In the genomic region with DNA sequence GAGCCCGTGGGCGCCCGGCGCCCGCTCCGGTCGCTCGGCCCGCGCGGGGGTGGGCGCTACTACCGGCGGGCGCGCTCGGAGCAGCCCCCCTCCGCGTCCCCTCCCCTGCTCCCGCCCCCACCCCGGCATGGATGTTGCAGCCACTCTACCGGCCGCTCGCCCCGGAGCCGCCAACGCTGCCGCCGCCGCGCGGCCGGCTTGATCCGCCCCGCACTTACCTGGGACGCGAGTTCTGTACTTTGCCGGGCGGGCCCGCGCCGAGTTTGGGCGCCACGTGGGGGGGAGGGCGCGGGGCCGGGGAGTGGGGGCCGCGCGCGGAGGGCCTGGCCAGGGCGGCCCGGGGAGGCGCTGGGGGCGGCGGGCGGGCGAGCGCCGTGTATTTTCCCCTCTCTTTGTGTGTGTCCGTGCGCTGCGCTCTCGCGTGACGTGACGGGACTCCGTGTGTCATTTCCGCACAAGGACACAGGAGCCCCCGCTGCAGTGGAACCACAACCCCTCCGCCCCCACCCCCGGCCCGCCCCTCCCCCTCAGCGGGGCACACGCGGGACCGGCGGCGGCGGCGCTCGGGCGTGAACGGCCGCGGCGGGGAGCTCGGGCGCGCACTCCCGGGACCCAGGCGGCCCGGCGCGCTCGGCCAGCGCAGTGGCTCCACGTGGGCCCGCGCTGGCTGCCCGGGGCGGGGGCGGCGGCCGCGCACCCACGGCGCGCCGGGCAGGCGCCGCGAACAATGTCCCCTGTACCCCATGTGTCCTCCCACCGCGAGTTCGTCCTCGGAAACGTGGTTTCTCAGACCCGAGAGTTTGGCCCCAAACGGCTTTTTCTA, we compare ENCODE assay signal across 8 cellular contexts. TPM values are rescaled to one million over a fixed set of nuclear protein-coding genes. Genes with fewer than 3 reads are reported as not detected.
A peak's percentile ranks its signal among the peaks of the same experiment; 100 is the strongest.
DNase-seq lines count a peak whose midpoint lies in the region; ATAC-seq, FAIRE-seq and TF ChIP-seq lines count a peak whose summit lies in the region.

Gene BEND3, minus strand, starts transcription at position 644 of the 823 bp plus-strand sequence. CDS start 16,230 bp downstream, outside the sequence.

- H3K27me3 ChIP-seq in GM12878 (replicated peaks in 1 of 2; ENCODE audit: control insufficient read depth in 2 of 2, insufficient read depth in 2 of 2, low read length in 1 of 2) (no peaks in the 10 kb centered on the region; a peak in 1 of 4 replicates), smooth muscle cell (ENCODE audit: low read depth) (peaks cover 16% of the 10 kb centered on the region)

- RAD21 ChIA-PET in GM12878 (lab: Charles Lee; ENCODE audit: unreplicated experiment), result interaction anchor here (0.8 to 1.9 kb wide), 3 partner anchors 10 to 16 kb away, joined by 3 to 11 read pairs (median 4); no protein-coding TSS in a partner anchor

- H3K9me3 ChIP-seq in GM12878 (replicated peaks; ENCODE audit: control insufficient read depth, insufficient read depth, low read length), result no peaks in the 10 kb centered on the region
- no peaks in the 10 kb centered on the region for H3K9me3 ChIP-seq in iPS-18c (ENCODE audit: control insufficient read depth, insufficient read depth, low read length)
- no peaks in the 10 kb centered on the region for H3K9me3 ChIP-seq in smooth muscle cell (replicated peaks; ENCODE audit: low read depth)

- H3K9me3 Mint-ChIP-seq in T-cell, result no peaks in the 10 kb centered on the region

- ATAC-seq in GM19025 (IDR thresholded peaks at IDR 0.05; ENCODE audit: low read depth, unreplicated experiment), result peak; percentile 31
- ATAC-seq in HG03196 (IDR thresholded peaks at IDR 0.05; ENCODE audit: unreplicated experiment), result peak; percentile 6
- peak; percentile 36 to 50 (median 38) for ATAC-seq in T-cell (replicated peaks in 1 of 4)
- ATAC-seq in GM12878, result peak; percentile 13

- H4K20me1 ChIP-seq in GM12878 (ENCODE audit: control insufficient read depth, insufficient read depth) (no peaks in the 10 kb centered on the region), smooth muscle cell (ENCODE audit: low read depth) (peaks cover 29% of the 10 kb centered on the region)

- intact Hi-C loops in GM12878 (cut with micrococcal nuclease; ENCODE audit: unreplicated experiment), result loop anchor here (1.0 to 10.0 kb wide), 4 partner anchors 38 to 540 kb away; partner anchors contain the start of gene MTRES1

- in situ Hi-C loops in ACHN (cut with HindIII; ENCODE audit: low pct_ligation_motif_present, low pct_unique_long_range_greater_than_20kb, low sequenced_read_pairs), result no loop called here
- in situ Hi-C loops in GM12878 (cut with MboI), result no loop called here

- no peak for TF ChIP-seq EP300 in GM12878 (IDR thresholded peaks at IDR 0.05; ENCODE audit: borderline replicate concordance in 1 of 2, control insufficient read depth in 1 of 2, low read depth in 2 of 2, low read length in 2 of 2)

- no peak for FAIRE-seq in GM12878 (lab: Jason Lieb, UNC)
- no peak for FAIRE-seq in H54 (lab: Jason Lieb, UNC)

- peaks cover 12 to 19% (median 18%) of the 10 kb centered on the region in 3 donors for H3K4me1 Mint-ChIP-seq in T-cell

- peak within 1 kb of the TSS; percentile 80 to 83 (median 81) for H3K4me3 Mint-ChIP-seq in T-cell

- H3K4me3 ChIP-seq in GM12878 (peak within 1 kb of the TSS; percentile 68), iPS-18c (ENCODE audit: insufficient read depth, low read depth, low read length) (peak within 1 kb of the TSS; percentile 71), smooth muscle cell (peak within 1 kb of the TSS; percentile 79)

- H3K36me3 Mint-ChIP-seq in T-cell, result no peaks in the 10 kb centered on the region

- H3K9ac ChIP-seq in GM12878 (ENCODE audit: control insufficient read depth, insufficient read depth, low read length) (peak within 1 kb of the TSS; percentile 72; the same call in 1 of the 2 replicates), smooth muscle cell (ENCODE audit: low read depth) (no peak within 1 kb of the TSS)

- SMC1A ChIA-PET in GM12878 (lab: Charles Lee; ENCODE audit: uncharacterized antibody, unreplicated experiment), result no interaction called here

- H3K4me2 ChIP-seq in GM12878 (ENCODE audit: control insufficient read depth, insufficient read depth), result peak within 1 kb of the TSS; percentile 99
- H3K4me2 ChIP-seq in smooth muscle cell, result peak within 1 kb of the TSS; percentile 98

- CTCF ChIA-PET in T-cell (lab: Charles Lee), result interaction anchor here in 1 of 2 donors (0.6 to 0.7 kb wide), 2 partner anchors 16 to 26 kb away, joined by 3 to 6 read pairs; no protein-coding TSS in a partner anchor
- CTCF ChIA-PET in GM12878 (lab: Yijun Ruan, JAX), result interaction anchor here (1.3 to 1.5 kb wide), 3 partner anchors 11 to 87 kb away, joined by 3 read pairs; partner anchors contain the start of gene MTRES1

- TF ChIP-seq POLR2A in GM12878 (IDR thresholded peaks at IDR 0.05; ENCODE audit: low read depth, low read length) (peak; percentile 23), H54 (IDR thresholded peaks at IDR 0.05; ENCODE audit: low read depth, low read length) (no peak)

- no peak within 1 kb of the TSS for H3K27ac Mint-ChIP-seq in T-cell

- H3K4me1 ChIP-seq in GM12878 (ENCODE audit: control insufficient read depth, insufficient read depth, low read length) (peaks cover 12% of the 10 kb centered on the region), smooth muscle cell (ENCODE audit: low read depth) (peaks cover 22% of the 10 kb centered on the region)

- 0% methylated on average over 29 of the region's 120 CpGs for WGBS in GM12878 (ENCODE audit: insufficient coverage, insufficient replicate concordance, low lambda C conversion rate, missing lambda C conversion rate)
- under 1% methylated on average over 54 of the region's 120 CpGs for WGBS in smooth muscle cell (ENCODE audit: low lambda C conversion rate)

- TF ChIP-seq CTCF in GM12878 (IDR thresholded peaks at IDR 0.05 in 2 of 3, conservative IDR thresholded peaks at IDR 0.05 in 1 of 3; ENCODE audit: control insufficient read depth in 2 of 3, extremely low read depth in 1 of 3, insufficient read depth in 1 of 3, low read depth in 3 of 3, low read length in 3 of 3) (no peak), smooth muscle cell (IDR thresholded peaks at IDR 0.05; ENCODE audit: borderline replicate concordance, insufficient read depth, poor library complexity, severe bottlenecking) (no peak)

- peaks cover 6 to 7% of the 10 kb centered on the region in 2 donors for H3K27me3 Mint-ChIP-seq in T-cell

- TF ChIP-seq RAD21 in GM12878 (IDR thresholded peaks at IDR 0.05; ENCODE audit: insufficient read depth, low read depth, low read length), result no peak

- no peaks in the 10 kb centered on the region for H3K79me2 ChIP-seq in GM12878 (ENCODE audit: control insufficient read depth, insufficient read depth, low read length)
- no peaks in the 10 kb centered on the region for H3K79me2 ChIP-seq in smooth muscle cell (ENCODE audit: low read depth)

- no peak within 1 kb of the TSS for H3K27ac ChIP-seq in GM12878 (ENCODE audit: control insufficient read depth, insufficient read depth)
- peak within 1 kb of the TSS; percentile 7 for H3K27ac ChIP-seq in smooth muscle cell (ENCODE audit: low read depth)

- POLR2A ChIA-PET in T-cell (lab: Charles Lee) (interaction anchor here in 1 of 2 donors (0.6 kb wide), 1 partner anchor 607 kb away, joined by 5 read pairs; no protein-coding TSS in a partner anchor), GM12878 (lab: Charles Lee) (interaction anchor here (1.1 kb wide), 1 partner anchor 17 kb away, joined by 4 read pairs; no protein-coding TSS in a partner anchor)

- DNase-seq in ACHN (peak; percentile 33), T-cell (peak in 28 of 34 experiments; percentile 4 to 49 (median 19)), GM12878 (ENCODE audit: low read depth, low spot score) (no peak), smooth muscle cell (lab: John Stamatoyannopoulos, UW; ENCODE audit: unreplicated experiment) (peak; percentile 32), H54 (ENCODE audit: insufficient read length, low spot score) (no peak)

- no peaks in the 10 kb centered on the region for H3K36me3 ChIP-seq in GM12878 (ENCODE audit: control insufficient read depth in 2 of 2, insufficient read depth in 2 of 2, low read length in 1 of 2)
- no peaks in the 10 kb centered on the region for H3K36me3 ChIP-seq in smooth muscle cell (ENCODE audit: low read depth)

- peak within 1 kb of the TSS; percentile 85 for H2AFZ ChIP-seq in GM12878 (ENCODE audit: control insufficient read depth, low read depth, low read length)
- H2AFZ ChIP-seq in smooth muscle cell (ENCODE audit: low read depth), result peak within 1 kb of the TSS; percentile 58

- no TSS peak for BruUV-seq in GM12878 (replicated peaks; lab: Mats Ljungman, UMichigan)

- peaks cover 5% of the 10 kb centered on the region for H3F3A ChIP-seq in smooth muscle cell (ENCODE audit: low read depth)

TF ChIP-seq in GM12878, 131 proteins besides CTCF, POLR2A, EP300 and RAD21:
- no peak for TF ChIP-seq SMARCA5 (IDR thresholded peaks at IDR 0.05)
- TF ChIP-seq EGR1 (IDR thresholded peaks at IDR 0.05; ENCODE audit: borderline replicate concordance in 1 of 2, low read depth in 2 of 2, low read length in 2 of 2), result peak in 1 of 2 experiments; percentile 49; a peak in 2 of 3 replicates

RNA-seq across cellular contexts. Expression of gene BEND3, which starts in this region (rescaled TPM):
- total RNA-seq in T-cell, result 1 to 10 TPM; 1.1 to 2.0 (median 1.5) TPM
- 16.3 and 17.9 TPM in 2 replicates for total RNA-seq in GM12878 (2013; cell fraction: nucleolus; rRNA removed)
- total RNA-seq in GM12878 (2014; rRNA removed), result 3.4 and 3.9 TPM in 2 replicates
- 3.0 and 4.0 TPM in 2 replicates for total RNA-seq in GM12878 (2014; rRNA removed; fragmentation: Illumina TruSeq; extraction: Trizol)
- total RNA-seq in GM12878 (2021), result 8.1 and 9.0 TPM in 2 replicates
- 1.4 TPM for polyA plus RNA-seq in GM12878 (2011; ENCODE audit: low read depth)
- 2.5 and 3.7 TPM in 2 replicates for polyA plus RNA-seq in GM12878 (2011; rRNA removed)
- polyA plus RNA-seq in GM12878 (2011; cell fraction: cytosol; rRNA removed), result 3.7 and 4.7 TPM in 2 replicates
- polyA plus RNA-seq in GM12878 (2011; cell fraction: nucleus; rRNA removed), result 3.8 and 4.5 TPM in 2 replicates
- polyA plus RNA-seq in GM12878 (2012), result 1.5 and 1.9 TPM in 2 replicates
- polyA plus RNA-seq in GM12878 (2014; fragmentation: Illumina TruSeq; extraction: Trizol), result 3.4 and 3.8 TPM in 2 replicates
- polyA plus RNA-seq in GM12878 (2014; fragmentation: Nextera tagmentation; extraction: Ambion mirVana), result 1 to 10 TPM; 1.1 to 2.0 TPM
- polyA plus RNA-seq in GM12878 (2014; rRNA removed), result 3.1 and 3.8 TPM in 2 replicates
- polyA plus RNA-seq in GM12878 (2016; fragmentation: Nextera tagmentation; extraction: Ambion mirVana), result 1 to 10 TPM; 2.4 to 3.4 TPM
- 9.2 and 11.5 TPM in 2 replicates for polyA minus RNA-seq in GM12878 (2011; rRNA and poly(A)+ RNA removed)
- 6.8 and 7.6 TPM in 2 replicates for polyA minus RNA-seq in GM12878 (2011; cell fraction: cytosol; rRNA and poly(A)+ RNA removed)
- 3.4 and 5.8 TPM in 2 replicates for polyA minus RNA-seq in GM12878 (2011; cell fraction: nucleus; rRNA and poly(A)+ RNA removed)
- 2.7 and 3.5 TPM in 2 replicates for total RNA-seq in smooth muscle cell
- polyA plus RNA-seq in smooth muscle cell, result 0.91 and 2.3 TPM in 2 replicates

Comparison
In these comparisons a context has a peak if more than half of its experiments do, and no peak if none do; other contexts are left out.
1. DNase-seq: peak in ACHN (single experiment), T-cell (28 of 34) and smooth muscle cell (single experiment); none in GM12878 (single experiment) and H54 (single experiment).
2. Peak in every context shown above with its lines, with median percentiles within 50 percentile points of each other: ATAC-seq and H3K4me3 ChIP-seq.